1 cellular context compared by ENCODE assay signal in the genomic region with DNA sequence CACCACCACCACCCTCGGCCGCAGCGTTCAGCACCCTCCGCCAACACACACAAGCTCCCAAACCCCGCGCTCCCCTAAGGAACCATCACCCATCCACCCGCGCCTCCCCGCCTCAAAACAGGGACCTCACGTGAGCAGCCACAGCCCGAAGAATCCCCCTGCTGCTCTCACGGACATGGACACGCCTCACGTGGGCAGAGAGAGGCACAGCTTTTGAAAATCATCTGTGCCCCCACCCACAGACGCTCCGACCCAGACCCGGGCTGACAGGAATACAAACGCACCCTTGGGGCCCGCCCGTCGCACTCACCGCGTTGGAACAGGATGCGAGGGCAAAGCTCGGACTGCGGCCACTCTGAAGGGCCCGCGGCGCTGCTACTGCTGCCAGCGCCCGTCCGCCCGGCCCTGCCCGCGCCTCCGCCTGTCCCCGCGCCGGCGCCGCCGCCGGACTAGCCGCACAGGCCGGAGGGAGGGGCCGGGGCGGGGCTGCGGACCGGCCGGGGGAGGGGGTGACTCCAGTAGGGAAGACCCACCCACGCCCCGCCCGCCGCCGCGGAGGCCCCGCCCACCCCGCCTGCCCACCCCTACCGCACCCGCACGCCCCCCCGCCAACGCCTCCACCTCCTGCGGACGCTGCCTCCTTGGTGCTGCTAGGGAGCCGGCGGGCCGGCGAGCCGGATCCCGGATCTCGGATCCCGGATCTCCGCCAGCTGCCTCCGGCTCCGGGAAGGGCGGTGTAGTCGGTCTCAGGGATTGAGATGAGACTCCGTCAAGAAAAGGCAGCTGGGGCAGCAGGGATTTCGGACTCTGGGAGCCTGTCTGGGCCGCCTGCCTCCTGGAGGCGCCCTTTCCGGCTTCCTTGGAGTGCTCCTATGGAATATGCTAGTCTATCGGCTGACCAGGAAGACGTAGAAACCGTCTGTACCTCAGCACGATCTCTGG.
A peak's percentile ranks its signal among the peaks of the same experiment; 100 is the strongest.
TF ChIP-seq lines count a peak whose summit lies in the region.

A gene (minus strand): TSS at position 461 of the 942 bp plus-strand sequence. CDS start 8,246 bp downstream, outside the sequence.

TF ChIP-seq in SK-N-SH, 30 proteins besides CTCF, POLR2A, EP300 and RAD21 (continued from another document):
- TF ChIP-seq, protein P1, sequence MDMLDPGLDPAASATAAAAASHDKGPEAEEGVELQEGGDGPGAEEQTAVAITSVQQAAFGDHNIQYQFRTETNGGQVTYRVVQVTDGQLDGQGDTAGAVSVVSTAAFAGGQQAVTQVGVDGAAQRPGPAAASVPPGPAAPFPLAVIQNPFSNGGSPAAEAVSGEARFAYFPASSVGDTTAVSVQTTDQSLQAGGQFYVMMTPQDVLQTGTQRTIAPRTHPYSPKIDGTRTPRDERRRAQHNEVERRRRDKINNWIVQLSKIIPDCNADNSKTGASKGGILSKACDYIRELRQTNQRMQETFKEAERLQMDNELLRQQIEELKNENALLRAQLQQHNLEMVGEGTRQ (IDR thresholded peaks at IDR 0.05; ENCODE audit: borderline replicate concordance, low read depth, low read length) = no peak
- TF ChIP-seq RFX5 (IDR thresholded peaks at IDR 0.05; ENCODE audit: low read length) = no peak
- TF ChIP-seq, protein P2, sequence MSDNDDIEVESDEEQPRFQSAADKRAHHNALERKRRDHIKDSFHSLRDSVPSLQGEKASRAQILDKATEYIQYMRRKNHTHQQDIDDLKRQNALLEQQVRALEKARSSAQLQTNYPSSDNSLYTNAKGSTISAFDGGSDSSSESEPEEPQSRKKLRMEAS (IDR thresholded peaks at IDR 0.05; ENCODE audit: low read depth) = 0 out of 2 replicates have a peak, but pooled peaks have one; percentile 4
